8 cellular contexts compared by ENCODE assay signal in genomic region chr11:113773092-113773415, GRCh38. TPM values are rescaled to one million over a fixed set of nuclear protein-coding genes. Genes with fewer than 3 reads are reported as not detected.
DNase-seq lines count a peak whose midpoint lies in the region; ATAC-seq, FAIRE-seq and TF ChIP-seq lines count a peak whose summit lies in the region.

No MANE protein-coding gene starts in this region.

- H3K4me1 ChIP-seq in BE2C (peaks cover 3% of the 10 kb centered on the region), H9 (ENCODE audit: insufficient read depth, low read length) (no peaks in the 10 kb centered on the region)

- H3K4me3 Mint-ChIP-seq in H9: peak overlapping the region; percentile 98 to 100

- peak overlapping the region; percentile 87 for H3K18ac ChIP-seq in H9 (ENCODE audit: insufficient read length, low read depth, low read length)

- DNase-seq in BE2C: peak; percentile 39
- DNase-seq in H9: no peak
- DNase-seq in fibroblast of pulmonary artery (ENCODE audit: low read depth): peak; percentile 29
- no peak for DNase-seq in omental fat pad (ENCODE audit: low spot score)
- no peak for DNase-seq in NCI-H2081 (lab: John Stamatoyannopoulos, UW)
- no peak for DNase-seq in GM12892 (ENCODE audit: insufficient read length)
- DNase-seq in activated gamma-delta T cell (lab: John Stamatoyannopoulos, UW): no peak

- WGBS in H9 (ENCODE audit: extremely low coverage, insufficient read length, low lambda C conversion rate): no CpG with 5 or more reads among the region's 10 CpGs

- peaks cover 2 to 10% of the 10 kb centered on the region in 2 experiments for H3K4me1 Mint-ChIP-seq in H9

- no peak overlapping the region for H2BK12ac ChIP-seq in H9 (ENCODE audit: insufficient read length, low read depth, low read length)

- H4K20me1 ChIP-seq in H9 (ENCODE audit: control insufficient read depth, insufficient read depth, insufficient read length): no peaks in the 10 kb centered on the region

- FAIRE-seq in GM12892 (lab: Jason Lieb, UNC): no peak

- H3K27me3 ChIP-seq in BE2C (no peaks in the 10 kb centered on the region), H9 (ENCODE audit: insufficient read depth, low read length) (no peaks in the 10 kb centered on the region)

- peak overlapping the region; percentile 96 for H3K4me3 ChIP-seq in BE2C (ENCODE audit: low read depth, low read length)
- peak overlapping the region; percentile 97 for H3K4me3 ChIP-seq in fibroblast of pulmonary artery (replicated peaks; ENCODE audit: low read depth, low read length)

- H3T11ph ChIP-seq in H9 (ENCODE audit: low read length): no peak overlapping the region

- H3K36me3 ChIP-seq in BE2C: peaks cover 14% of the 10 kb centered on the region

- peak; percentile 68 for ATAC-seq in SK-N-SH treated with all-trans-retinoic acid at 6 μM for 48 hours
- peak; percentile 47 for ATAC-seq in omental fat pad (ENCODE audit: low FRiP score)

- H4K91ac ChIP-seq in H9 (ENCODE audit: insufficient read length, low read depth, low read length): no peak overlapping the region

- H2BK15ac ChIP-seq in H9 (ENCODE audit: low read depth, low read length): no peak overlapping the region

- no peak overlapping the region for H2BK5ac ChIP-seq in H9 (ENCODE audit: insufficient read length, low read length)

- H2AFZ ChIP-seq in H9 (ENCODE audit: low read length): peak overlapping the region; percentile 63

- peak overlapping the region; percentile 70; the same call in 1 of the 2 replicates for H3K14ac ChIP-seq in H9 (ENCODE audit: insufficient read depth, low read length)

- peak overlapping the region; percentile 85 to 99 (median 97) for H3K27ac Mint-ChIP-seq in H9

- H3K4me2 ChIP-seq in H9 (ENCODE audit: insufficient read depth, insufficient read length, low read length): peak overlapping the region; percentile 79

- H3K56ac ChIP-seq in H9 (ENCODE audit: insufficient read length, low read depth, low read length): no peak overlapping the region

- no peak overlapping the region for H3K23ac ChIP-seq in H9 (ENCODE audit: insufficient read length, low read depth, low read length)

- no peaks in the 10 kb centered on the region for H3K23me2 ChIP-seq in H9 (ENCODE audit: insufficient read length, low read depth, low read length, poor library complexity, severe bottlenecking)

- H2BK120ac ChIP-seq in H9 (ENCODE audit: low read depth, low read length, poor library complexity, severe bottlenecking): no peak overlapping the region

- H4K8ac ChIP-seq in H9 (replicated peaks; ENCODE audit: insufficient read length, low read depth, low read length): no peak overlapping the region

- no peak for TF ChIP-seq POLR2A in GM12892 (IDR thresholded peaks at IDR 0.05; ENCODE audit: low read depth, low read length)

- H4K5ac ChIP-seq in H9 (ENCODE audit: insufficient read length, low read depth, low read length): no peak overlapping the region

- no peak overlapping the region for H2AK5ac ChIP-seq in H9 (ENCODE audit: insufficient read length, low read length)

- peak overlapping the region; percentile 97 for H3K9ac ChIP-seq in H9 (ENCODE audit: extremely low read depth, insufficient read length, low read length)

- H3K9me3 ChIP-seq in BE2C (no peaks in the 10 kb centered on the region), H9 (ENCODE audit: control insufficient read depth, low read depth, low read length) (no peaks in the 10 kb centered on the region)

- no peak overlapping the region for H2BK20ac ChIP-seq in H9 (ENCODE audit: low read depth, low read length, poor library complexity, severe bottlenecking)

- no peaks in the 10 kb centered on the region; a peak in 2 of 5 replicates for H3K9me3 Mint-ChIP-seq in H9

- no peak overlapping the region for H3K27ac ChIP-seq in H9 (ENCODE audit: insufficient read length, low read depth, low read length)

- peaks cover 2 to 19% (median 18%) of the 10 kb centered on the region in 3 experiments; a peak in 6 of 7 replicates for H3K36me3 Mint-ChIP-seq in H9 (ENCODE audit: insufficient read depth in 1 of 3, low read depth in 3 of 3)

- H3K27me3 Mint-ChIP-seq in H9 (ENCODE audit: low read depth): peaks cover 16% of the 10 kb centered on the region

- TF ChIP-seq CTCF in BE2C (IDR thresholded peaks at IDR 0.05; ENCODE audit: low read depth, low read length): no peak
- no peak for TF ChIP-seq CTCF in H9 (conservative IDR thresholded peaks at IDR 0.05)
- no peak for TF ChIP-seq CTCF in fibroblast of pulmonary artery (IDR thresholded peaks at IDR 0.05; ENCODE audit: low read length, missing control alignments)
- TF ChIP-seq CTCF in omental fat pad (IDR thresholded peaks at IDR 0.05): no peak

- H3K79me2 ChIP-seq in H9 (ENCODE audit: insufficient read depth, low read length): no peaks in the 10 kb centered on the region

- H3K4ac ChIP-seq in H9 (ENCODE audit: low read depth, low read length): no peak overlapping the region

- no peaks in the 10 kb centered on the region for H3K79me1 ChIP-seq in H9 (ENCODE audit: insufficient read depth, low read depth, low read length, poor library complexity, severe bottlenecking)

TF ChIP-seq in SK-N-SH treated with all-trans-retinoic acid at 6 μM for 48 hours, 23 proteins besides CTCF, POLR2A, EP300 and RAD21:
- TF ChIP-seq SNAI2 (CRISPR knock-in tag; IDR thresholded peaks at IDR 0.05) (no peak), BACH2 (CRISPR knock-in tag; IDR thresholded peaks at IDR 0.05; ENCODE audit: borderline replicate concordance) (no peak), CSDC2 (CRISPR knock-in tag; IDR thresholded peaks at IDR 0.05) (no peak), ZC3H10 (CRISPR knock-in tag; IDR thresholded peaks at IDR 0.05) (no peak), ZNF70 (CRISPR knock-in tag; IDR thresholded peaks at IDR 0.05) (no peak), ZNF8 (CRISPR knock-in tag; IDR thresholded peaks at IDR 0.05) (no peak), ZNF565 (CRISPR knock-in tag; conservative IDR thresholded peaks at IDR 0.05; ENCODE audit: low read depth) (no peak), ZFP30 (CRISPR knock-in tag; IDR thresholded peaks at IDR 0.05) (no peak), ISL1 (CRISPR knock-in tag; IDR thresholded peaks at IDR 0.05) (no peak), PATZ1 (CRISPR knock-in tag; IDR thresholded peaks at IDR 0.05; ENCODE audit: borderline replicate concordance) (no peak), ESRRG (CRISPR knock-in tag; IDR thresholded peaks at IDR 0.05) (no peak)

RNA-seq across cellular contexts. Expression of gene ZW10, which starts 0.4 kb away (rescaled TPM):
- 12.3 TPM for polyA plus RNA-seq in BE2C (2012; ENCODE audit: insufficient read depth, insufficient read length, low read depth)
- 23.6 and 26.0 TPM in 2 replicates for total RNA-seq in H9 (2021)
- 10 to 100 TPM in 2 of 4 donors, 1 to 10 TPM in 2; 9.6 to 12.6 (median 10.3) TPM for total RNA-seq in omental fat pad
- 12.1 TPM for polyA plus RNA-seq in GM12892 (2012; ENCODE audit: missing spikeins)

RNA-seq across cellular contexts. Expression of gene CLDN25, which starts 6.5 kb away (rescaled TPM):
- polyA plus RNA-seq in BE2C (2012; ENCODE audit: insufficient read depth, insufficient read length, low read depth): not detected
- total RNA-seq in H9 (2021) (not detected in 2 replicates), omental fat pad (not detected)
- not detected for polyA plus RNA-seq in GM12892 (2012; ENCODE audit: missing spikeins)

Comparison
In these comparisons a context has a peak if more than half of its experiments do, and no peak if none do; other contexts are left out.
1. DNase-seq: peak in BE2C (single experiment) and fibroblast of pulmonary artery (single experiment); none in H9 (single experiment), omental fat pad (single experiment), NCI-H2081 (0 of 2), GM12892 (single experiment) and activated gamma-delta T cell (single experiment).